In the genomic region with DNA sequence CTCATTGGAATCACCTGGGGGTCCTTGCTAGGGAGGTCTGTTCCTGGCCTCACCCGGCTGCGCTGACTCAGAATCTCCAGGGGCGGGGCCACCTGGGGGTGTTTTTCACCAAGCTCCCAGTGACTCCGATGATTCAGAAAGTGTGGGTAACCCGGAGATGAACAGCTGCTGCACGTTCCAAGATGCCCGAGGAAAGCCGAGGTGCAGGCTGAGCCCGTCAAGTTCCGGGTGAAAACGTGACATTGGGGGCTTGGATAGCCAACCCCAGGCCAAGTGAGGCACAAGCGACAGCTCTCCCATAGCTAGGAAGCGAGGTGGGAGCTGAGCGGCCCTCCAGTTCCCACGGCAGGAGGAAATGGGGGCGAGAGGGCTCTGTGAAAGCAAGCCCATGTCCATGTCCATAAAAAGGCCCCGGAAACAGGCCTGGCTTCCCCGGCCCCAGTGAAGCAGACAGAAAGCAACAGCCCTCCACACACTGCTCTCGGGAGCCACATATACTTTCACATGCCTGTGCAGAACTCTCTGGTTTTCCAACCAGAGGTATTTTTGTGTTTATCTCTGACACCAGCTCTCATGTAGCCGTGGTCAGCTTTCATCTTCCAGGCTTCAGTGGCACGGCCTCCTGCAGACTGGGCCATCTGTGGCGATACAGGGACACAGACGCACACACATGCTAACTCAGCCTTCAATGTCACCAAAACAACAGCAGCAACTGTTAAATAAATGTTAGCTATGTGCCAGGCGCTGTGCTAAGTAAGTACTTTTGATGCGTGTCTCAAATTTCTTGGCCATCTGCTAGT, we compare ENCODE assay signal across 12 cellular contexts.
DNase-seq lines count a peak whose midpoint lies in the region; ATAC-seq and TF ChIP-seq lines count a peak whose summit lies in the region.
"Had no signal": no experiment of that assay in that cellular context is flagged by ENCODE, and none has a peak within 500 bp of the region (broad histone marks: within the 10 kb centered on the region; RNA-seq: fewer than 3 reads in every experiment).

No MANE protein-coding gene starts in this region.

- no peaks in the 10 kb centered on the region for H3K36me3 ChIP-seq in GM23248 (ENCODE audit: low read depth)

- H3K27ac ChIP-seq in coronary artery, result no peak overlapping the region
- H3K27ac ChIP-seq in GM23248, result no peak overlapping the region

- H3K27me3 Mint-ChIP-seq in nephron (ENCODE audit: low read depth), result no peaks in the 10 kb centered on the region

- H3K9me2 ChIP-seq in GM23248 (ENCODE audit: insufficient read depth), result no peaks in the 10 kb centered on the region

- no peak overlapping the region; the same call in 1 of the 2 replicates for H2AFZ ChIP-seq in GM23248

- H3K4me1 Mint-ChIP-seq in nephron, result peaks cover 6% of the 10 kb centered on the region

- H3K27ac Mint-ChIP-seq in nephron, result peak overlapping the region in 2 of 3 experiments; percentile 31 to 63
- H3K27ac Mint-ChIP-seq: activated naive CD8-positive, alpha-beta T cell had no signal

- H3K9me3 ChIP-seq in GM23248 (ENCODE audit: low read depth), result no peaks in the 10 kb centered on the region

- H3K4me1 ChIP-seq in GM23248 (ENCODE audit: insufficient read depth), result no peaks in the 10 kb centered on the region

- H3K4me3 Mint-ChIP-seq in nephron, result no peak overlapping the region
- H3K4me3 Mint-ChIP-seq: activated naive CD8-positive, alpha-beta T cell had no signal

- no peaks in the 10 kb centered on the region for H3K36me3 Mint-ChIP-seq in nephron (ENCODE audit: low read depth)
- H3K36me3 Mint-ChIP-seq: activated naive CD8-positive, alpha-beta T cell had no signal

- no peak overlapping the region for H3K9ac ChIP-seq in GM23248

- peak overlapping the region; percentile 19 for H3K4me3 ChIP-seq in coronary artery
- no peak overlapping the region for H3K4me3 ChIP-seq in GM23248

- H4K20me1 ChIP-seq in GM23248 (ENCODE audit: insufficient read depth), result no peaks in the 10 kb centered on the region

- DNase-seq in Daoy (ENCODE audit: low read depth), result peak; percentile 92
- DNase-seq in NCI-H524 treated with DMSO at 0.1 percent for 48 hours (lab: John Stamatoyannopoulos, UW), result peak; percentile 99
- DNase-seq in coronary artery (ENCODE audit: low spot score), result no peak
- DNase-seq in Ammon's horn (ENCODE audit: low spot score), result no peak
- no peak for DNase-seq in GM23248
- no peak for DNase-seq in stimulated activated CD4-positive, alpha-beta T cell treated with anti-CD3 and anti-CD28 coated beads, Interleukin-12 subunit alpha, Interleukin-12 subunit beta, amount 100 ng/mL, for 4 hours
- DNase-seq: activated CD4-positive, CD25-positive, alpha-beta regulatory T cell; DND-41; NCI-H2081 treated with DMSO at 0.1 percent for 48 hours had no signal

- no peak overlapping the region for H3K4me2 ChIP-seq in GM23248 (ENCODE audit: unreplicated experiment)

- WGBS in GM23248 (ENCODE audit: low coverage in 1 of 2, low lambda C conversion rate in 2 of 2, missing lambda C conversion rate in 2 of 2), 2 experiments, result 84 to 89% methylated on average over 25 of the region's 25 CpGs

- no peak for ATAC-seq in GM19328 (IDR thresholded peaks at IDR 0.05; ENCODE audit: unreplicated experiment)

- H3F3A ChIP-seq in GM23248 (ENCODE audit: insufficient read depth), result no peaks in the 10 kb centered on the region

- in situ Hi-C loops in GM23248 (cut with MboI), result no loop called here

- no peaks in the 10 kb centered on the region for H3K27me3 ChIP-seq in GM23248 (replicated peaks; ENCODE audit: insufficient read depth)

- no peaks in the 10 kb centered on the region for H3K9me3 Mint-ChIP-seq in nephron

- TF ChIP-seq CTCF in coronary artery (IDR thresholded peaks at IDR 0.05), result no peak
- TF ChIP-seq CTCF in nephron (IDR thresholded peaks at IDR 0.05; ENCODE audit: unreplicated experiment in 3 of 3), result no peak

- peaks cover 17% of the 10 kb centered on the region for H3K79me2 ChIP-seq in GM23248 (ENCODE audit: insufficient read depth)

Comparison
In these comparisons a context has a peak if more than half of its experiments do, and no peak if none do; other contexts are left out.
1. DNase-seq: peak in Daoy (single experiment) and NCI-H524 treated with DMSO at 0.1 percent for 48 hours (single experiment); none in coronary artery (single experiment), Ammon's horn (single experiment), GM23248 (single experiment) and stimulated activated CD4-positive, alpha-beta T cell treated with anti-CD3 and anti-CD28 coated beads, Interleukin-12 subunit alpha, Interleukin-12 subunit beta, amount 100 ng/mL, for 4 hours (single experiment).